ENCODE assay signal across 22 cellular contexts in genomic region chr6:163369122-163369521, GRCh38. TPM values are rescaled to one million over a fixed set of nuclear protein-coding genes. Genes with fewer than 3 reads are reported as not detected.
DNase-seq lines count a peak whose midpoint lies in the region; FAIRE-seq and TF ChIP-seq lines count a peak whose summit lies in the region.
"Had no signal": no experiment of that assay in that cellular context is flagged by ENCODE, and none has a peak within 500 bp of the region (broad histone marks: within the 10 kb centered on the region; RNA-seq: fewer than 3 reads in every experiment).

No MANE protein-coding gene starts in this region.

- no peak for TF ChIP-seq POLR2A in GM12891 (IDR thresholded peaks at IDR 0.05; ENCODE audit: low read depth, low read length)

- FAIRE-seq in GM12891 (lab: Jason Lieb, UNC), result no peak
- FAIRE-seq: D721Med, G401.6, GM12892 had no signal

- no peak overlapping the region for H3K4me3 Mint-ChIP-seq in glutamatergic neuron (ENCODE audit: unreplicated experiment)
- H3K4me3 Mint-ChIP-seq: CD4-positive, alpha-beta memory T cell; GM23338; IgD-negative memory B cell had no signal

- H3K27me3 Mint-ChIP-seq in glutamatergic neuron (ENCODE audit: unreplicated experiment), result no peaks in the 10 kb centered on the region

- no peaks in the 10 kb centered on the region for H3K36me3 Mint-ChIP-seq in glutamatergic neuron (ENCODE audit: unreplicated experiment)
- H3K36me3 Mint-ChIP-seq: CD4-positive, alpha-beta memory T cell; IgD-negative memory B cell had no signal

- peak overlapping the region; percentile 21 for H3K27ac ChIP-seq in temporal lobe (ENCODE audit: low read depth, low read length)

- H3K9me3 Mint-ChIP-seq in glutamatergic neuron (ENCODE audit: unreplicated experiment), result peaks cover 8% of the 10 kb centered on the region
- H3K9me3 Mint-ChIP-seq: GM23338, IgD-negative memory B cell had no signal

- H3K27ac Mint-ChIP-seq in glutamatergic neuron (ENCODE audit: unreplicated experiment), result peak overlapping the region; percentile 21
- H3K27ac Mint-ChIP-seq: CD4-positive, alpha-beta memory T cell; GM23338; IgD-negative memory B cell had no signal

- TF ChIP-seq CTCF in glutamatergic neuron (IDR thresholded peaks at IDR 0.05; ENCODE audit: partially characterized antibody, unreplicated experiment) (no peak), GM20000 (IDR thresholded peaks at IDR 0.05; ENCODE audit: extremely low read depth, missing control alignments) (no peak)

- H3K4me1 Mint-ChIP-seq in glutamatergic neuron (ENCODE audit: low read depth, unreplicated experiment), result peaks cover 22% of the 10 kb centered on the region

- DNase-seq in NCI-H82 (lab: John Stamatoyannopoulos, UW) (peak; percentile 40), NCI-H82 treated with DMSO at 0.1 percent for 48 hours (lab: John Stamatoyannopoulos, UW; ENCODE audit: unreplicated experiment) (no peak), SK-N-DZ (ENCODE audit: low spot score) (peak; percentile 59), glutamatergic neuron (no peak), GM12891 (ENCODE audit: insufficient read length, low spot score) (no peak), GM20000 (ENCODE audit: low spot score) (no peak), medulla oblongata (ENCODE audit: extremely low spot score) (no peak)
- DNase-seq: 8988T; AML-193; C1 segment of cervical spinal cord; CD4-positive, alpha-beta memory T cell; COR-L47; DMS153; DMS79 treated with DMSO at 0.1 percent for 48 hours; EL; H7 had no signal

TF ChIP-seq in GM12891, 5 proteins besides CTCF, POLR2A, EP300 and RAD21:
- TF ChIP-seq TAF1 (IDR thresholded peaks at IDR 0.05; ENCODE audit: low read depth, low read length), result no peak
- TF ChIP-seq SPI1 (IDR thresholded peaks at IDR 0.05; ENCODE audit: low read depth, low read length), result no peak

RNA-seq across cellular contexts. Expression of gene QKI, which starts 45.4 kb away (rescaled TPM):
- 42.2 and 62.3 TPM in 2 replicates for polyA plus RNA-seq in SK-N-DZ (2014; cell fraction: cytosol; rRNA removed)
- polyA plus RNA-seq in SK-N-DZ (2014; cell fraction: nucleus; rRNA removed), result 20.7 and 39.8 TPM in 2 replicates
- total RNA-seq in glutamatergic neuron (ENCODE audit: unreplicated experiment) (50.5 TPM), temporal lobe (198 TPM)
- polyA plus RNA-seq in GM12891 (2012; ENCODE audit: low read depth, missing spikeins), result 25.2 TPM

Comparison
In these comparisons a context has a peak if more than half of its experiments do, and no peak if none do; other contexts are left out.
1. DNase-seq: peak in NCI-H82 (single experiment) and SK-N-DZ (single experiment); none in NCI-H82 treated with DMSO at 0.1 percent for 48 hours (single experiment), glutamatergic neuron (single experiment), GM12891 (single experiment), GM20000 (single experiment) and medulla oblongata (single experiment).